ENCODE assay signal across 16 cellular contexts in the genomic region with DNA sequence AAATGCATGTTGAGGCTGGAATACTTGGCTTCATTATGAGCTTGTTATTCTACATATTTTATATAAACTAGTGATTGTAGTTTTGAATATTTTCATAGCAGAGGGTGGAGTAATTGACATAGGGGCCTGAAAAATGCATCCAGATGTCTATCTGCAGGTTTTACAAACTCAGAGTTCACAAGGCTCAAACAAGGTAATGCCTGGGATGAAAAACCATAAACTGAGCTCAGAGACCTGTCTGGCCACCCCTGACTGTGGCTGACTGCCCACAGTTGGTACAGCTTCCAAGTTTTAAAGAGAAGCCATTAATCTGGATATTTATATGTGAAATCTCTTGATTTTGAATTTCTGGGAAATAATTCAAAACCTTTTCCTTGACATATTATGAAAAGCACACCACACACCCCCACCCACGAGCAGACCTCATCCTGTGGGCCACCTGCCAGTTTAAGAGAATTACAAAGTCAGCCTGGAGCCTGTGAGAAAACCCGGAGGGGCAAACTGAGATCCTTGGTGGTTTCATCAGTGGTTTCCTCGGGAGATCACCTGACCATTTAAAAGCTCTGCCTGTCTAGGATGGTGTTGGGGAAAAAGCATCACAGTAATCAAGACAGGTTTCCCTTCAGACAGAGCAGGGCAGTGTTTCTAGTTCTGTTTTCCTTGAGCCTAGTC.
DNase-seq lines count a peak whose midpoint lies in the region; ATAC-seq and TF ChIP-seq lines count a peak whose summit lies in the region.
"Had no signal": no experiment of that assay in that cellular context is flagged by ENCODE, and none has a peak within 500 bp of the region (broad histone marks: within the 10 kb centered on the region; RNA-seq: fewer than 3 reads in every experiment).

No MANE protein-coding gene starts in this region.

- no peaks in the 10 kb centered on the region for H3K9me3 ChIP-seq in fibroblast of lung (ENCODE audit: control insufficient read depth, insufficient read depth, low read depth, low read length)
- H3K9me3 ChIP-seq: psoas muscle had no signal

- H3K9ac ChIP-seq in fibroblast of lung (ENCODE audit: insufficient read depth, low read length): no peak overlapping the region

- H3K27ac ChIP-seq in fibroblast of lung (ENCODE audit: insufficient read depth, low read length) (no peak overlapping the region), RWPE1 (no peak overlapping the region)
- H3K27ac ChIP-seq: epithelial cell of prostate, psoas muscle had no signal

- H3K4me1 ChIP-seq in fibroblast of lung (ENCODE audit: control insufficient read depth, extremely low read depth, insufficient read depth, low read length): no peaks in the 10 kb centered on the region
- H3K4me1 ChIP-seq: psoas muscle had no signal

- peak; percentile 78 for ATAC-seq in GM19463 (IDR thresholded peaks at IDR 0.05; ENCODE audit: unreplicated experiment)
- ATAC-seq in GM21529 (IDR thresholded peaks at IDR 0.05; ENCODE audit: unreplicated experiment): no peak
- no peak for ATAC-seq in HG03442 (IDR thresholded peaks at IDR 0.05; ENCODE audit: unreplicated experiment)
- ATAC-seq: psoas muscle; stimulated activated effector memory CD8-positive, alpha-beta T cell treated with anti-CD3 and anti-CD28 coated beads, Interleukin-12 subunit alpha, Interleukin-12 subunit beta, amount 100 ng/mL, for 72 hours had no signal

- POLR2A ChIA-PET in RWPE1 (lab: Yijun Ruan, JAX; ENCODE audit: low non-redundant PET): no interaction called here

- H3K4me2 ChIP-seq in fibroblast of lung (ENCODE audit: extremely low read depth, insufficient read depth, low read length): no peak overlapping the region

- H3K36me3 ChIP-seq in fibroblast of lung (ENCODE audit: control insufficient read depth, insufficient read depth, low read length): no peaks in the 10 kb centered on the region

- no peaks in the 10 kb centered on the region for H3K27me3 ChIP-seq in fibroblast of lung (ENCODE audit: control insufficient read depth, insufficient read depth, low read length)

- DNase-seq in A172 (ENCODE audit: low spot score) (peak; percentile 18), NCI-H1048 (lab: John Stamatoyannopoulos, UW) (peak; percentile 66), fibroblast of lung (ENCODE audit: low read depth in 2 of 2) (peak; percentile 54 to 79), RWPE1 (ENCODE audit: low spot score) (no peak), activated gamma-delta T cell (lab: John Stamatoyannopoulos, UW) (no peak)
- DNase-seq: ACHN; activated CD8-positive, alpha-beta memory T cell treated with anti-CD3 and anti-CD28 coated beads for 24 hours; activated naive CD4-positive, alpha-beta T cell; Kasumi-1; psoas muscle; stimulated activated CD4-positive, alpha-beta T cell treated with anti-CD3 and anti-CD28 coated beads, Interleukin-2, amount 100 ng/mL, for 48 hours had no signal

- H4K20me1 ChIP-seq in fibroblast of lung (ENCODE audit: control insufficient read depth, extremely low read depth, insufficient read depth, low read length): no peaks in the 10 kb centered on the region

- CTCF ChIA-PET in RWPE1 (lab: Yijun Ruan, JAX): interaction anchor here (0.6 kb wide), 1 partner anchor 13 kb away, joined by 3 read pairs; no protein-coding TSS in a partner anchor

- no peak overlapping the region for H3K4me3 ChIP-seq in fibroblast of lung (replicated peaks in 1 of 4; ENCODE audit: control extremely low read depth in 1 of 4, insufficient read depth in 1 of 4, low read depth in 3 of 4, low read length in 4 of 4)
- H3K4me3 ChIP-seq: psoas muscle had no signal

- no peaks in the 10 kb centered on the region for H3K79me2 ChIP-seq in fibroblast of lung (ENCODE audit: control insufficient read depth, insufficient read depth, low read length)

- TF ChIP-seq CTCF in fibroblast of lung (conservative IDR thresholded peaks at IDR 0.05 in 1 of 2, IDR thresholded peaks at IDR 0.05 in 1 of 2; ENCODE audit: low read depth in 1 of 2, low read length in 2 of 2) (no peak), RWPE1 (conservative IDR thresholded peaks at IDR 0.05; ENCODE audit: low read depth) (no peak)

- H2AFZ ChIP-seq in fibroblast of lung (ENCODE audit: low read length): no peak overlapping the region

Comparison
In these comparisons a context has a peak if more than half of its experiments do, and no peak if none do; other contexts are left out.
1. DNase-seq: peak in A172 (single experiment), NCI-H1048 (single experiment) and fibroblast of lung (2 of 2); none in RWPE1 (single experiment) and activated gamma-delta T cell (single experiment).